In the genomic region with DNA sequence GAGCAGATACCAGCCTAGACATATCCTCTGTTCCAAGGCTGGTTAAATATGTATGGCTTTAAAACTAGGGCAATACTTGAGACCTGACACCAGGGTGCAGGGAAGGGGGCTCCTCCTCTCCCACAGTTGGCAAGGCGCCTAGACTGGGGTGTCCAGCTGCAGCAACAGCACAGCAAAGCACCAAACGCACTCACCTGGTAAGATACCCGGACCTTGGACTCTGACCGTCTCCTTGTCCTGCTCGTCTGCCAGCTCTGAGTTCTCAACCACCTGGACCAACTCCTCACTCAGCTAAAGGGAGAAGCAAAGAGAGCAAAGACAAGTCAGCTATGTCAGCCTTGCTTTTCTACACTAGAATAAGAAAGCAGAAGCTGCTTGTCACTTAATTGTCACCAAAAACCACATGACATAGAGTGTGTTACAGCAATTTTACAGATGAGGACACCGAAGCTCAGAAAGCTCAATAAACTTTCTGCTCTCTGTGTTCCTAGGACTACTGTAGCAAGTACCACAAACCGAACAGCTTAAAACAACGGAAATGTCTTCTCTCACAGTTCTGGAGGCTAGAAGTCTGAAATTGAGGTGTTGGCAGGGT, we compare ENCODE assay signal across 18 cellular contexts.
"Had no signal": no experiment of that assay in that cellular context is flagged by ENCODE, and none has a peak within 500 bp of the region (broad histone marks: within the 10 kb centered on the region; RNA-seq: fewer than 3 reads in every experiment).

No MANE protein-coding gene starts in this region.

- H3K27me3 ChIP-seq: esophagus squamous epithelium had no signal

- DNase-seq: activated CD4-positive, alpha-beta T cell treated with anti-CD3 and anti-CD28 coated beads, Interleukin-2, amount 10 ng/mL, durations not matched to agents 24 days and 14 days; activated CD8-positive, alpha-beta T cell treated with anti-CD3 and anti-CD28 coated beads, Interleukin-2, amount 10 ng/mL, durations not matched to agents 7 days and 5 days; activated gamma-delta T cell treated with Interleukin-2 at 50 U/mL for 16 hours; activated T-cell treated with anti-CD3 and anti-CD28 coated beads, Interleukin-2, amount 50 U/mL, for 72 hours; amniotic stem cell; esophagus squamous epithelium; hypothalamus; left ventricle myocardium superior; mesenchymal stem cell; stimulated activated CD4-positive, alpha-beta T cell treated with anti-CD3 and anti-CD28 coated beads, Interleukin-12 subunit alpha, Interleukin-12 subunit beta, amount 100 ng/mL, for 4 hours; stimulated activated CD4-positive, alpha-beta T cell treated with anti-CD3 and anti-CD28 coated beads, Interleukin-2, amount 100 ng/mL, for 24 hours had no signal

- FAIRE-seq: colon, endothelial cell of umbilical vein, TTC549 had no signal

- H3K9me3 ChIP-seq: neutrophil had no signal

- H3K27ac ChIP-seq: esophagus squamous epithelium, neutrophil had no signal

- H3K4me3 ChIP-seq: esophagus squamous epithelium had no signal

- H3K36me3 ChIP-seq: neutrophil had no signal

- ATAC-seq: activated CD8-positive, alpha-beta T cell treated with anti-CD3 and anti-CD28 coated beads, Interleukin-2, amount 10 ng/mL, durations not matched to agents 7 days and 5 days; activated T-cell treated with anti-CD3 and anti-CD28 coated beads, Interleukin-2, amount 50 U/mL, for 72 hours; left ventricle myocardium superior; naive thymus-derived CD8-positive, alpha-beta T cell; stimulated activated effector memory CD8-positive, alpha-beta T cell treated with anti-CD3 and anti-CD28 coated beads, Interleukin-12 subunit alpha, Interleukin-12 subunit beta, amount 100 ng/mL, for 72 hours; WTC11 had no signal
